In the genomic region with DNA sequence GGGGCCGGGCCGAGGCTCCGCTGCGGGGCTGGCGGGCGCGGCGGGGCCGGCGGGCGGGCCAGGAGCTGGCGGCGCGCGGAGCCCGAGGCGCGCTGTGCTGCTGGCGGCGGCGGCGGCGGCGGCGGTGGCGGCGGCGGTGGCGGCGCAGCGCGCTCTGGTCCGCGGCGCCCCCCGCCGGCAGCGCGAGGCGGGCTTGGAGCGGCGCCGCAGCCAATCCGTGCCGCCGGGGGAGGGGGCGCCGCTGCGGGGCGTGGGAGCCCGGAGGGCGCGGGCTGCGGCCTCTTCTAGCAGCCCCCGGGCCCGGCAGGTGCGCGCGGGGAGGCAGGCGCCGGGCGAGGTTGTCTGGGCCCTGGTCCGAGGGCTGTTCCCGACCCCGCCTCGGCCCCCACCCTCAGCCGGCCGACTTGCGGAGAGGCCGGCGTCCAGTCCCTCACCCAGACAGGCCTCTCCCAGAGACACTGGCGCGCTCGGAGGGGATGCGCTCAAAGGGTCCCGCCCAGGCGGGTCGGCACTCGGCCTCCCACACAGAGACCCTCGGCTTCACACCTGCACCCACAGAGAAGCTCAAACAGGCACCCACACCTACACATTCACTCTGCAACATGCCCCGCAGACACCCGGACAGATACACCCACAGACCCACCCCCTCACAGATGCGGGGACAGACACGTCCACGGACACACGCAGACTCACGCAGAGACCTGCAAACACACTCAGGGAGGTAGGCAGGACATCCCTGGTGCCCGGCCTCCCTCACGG, we compare ENCODE assay signal across 9 cellular contexts. TPM values are rescaled to one million over a fixed set of nuclear protein-coding genes. Genes with fewer than 3 reads are reported as not detected.
DNase-seq lines count a peak whose midpoint lies in the region; ATAC-seq, FAIRE-seq and TF ChIP-seq lines count a peak whose summit lies in the region.
"Had no signal": no experiment of that assay in that cellular context is flagged by ENCODE, and none has a peak within 500 bp of the region (broad histone marks: within the 10 kb centered on the region; RNA-seq: fewer than 3 reads in every experiment).

A gene (minus strand): TSS at position 156 of the 759 bp plus-strand sequence. CDS start 275 bp downstream, outside the sequence.

- TF ChIP-seq CTCF in 22Rv1 (IDR thresholded peaks at IDR 0.05) (peak; percentile 13; the same call in 1 of the 2 replicates), GM23338 (conservative IDR thresholded peaks at IDR 0.05; ENCODE audit: low read depth in 2 of 2) (no peak; a peak in 1 of 4 replicates), HepG2 (CRISPR knock-in tag; IDR thresholded peaks at IDR 0.05) (no peak), Peyer's patch (IDR thresholded peaks at IDR 0.05) (no peak)

- no TSS peak for BruUV-seq in HepG2 (replicated peaks; lab: Mats Ljungman, UMichigan)

- H3K27me3 ChIP-seq in GM23338 (ENCODE audit: insufficient read depth) (peaks cover 49% of the 10 kb centered on the region), HepG2 (ENCODE audit: control insufficient read depth in 1 of 2, insufficient read depth in 2 of 2, low read length in 2 of 2) (peaks cover 8 to 58% of the 10 kb centered on the region in 2 experiments), Peyer's patch (peaks cover 0 to 17% of the 10 kb centered on the region in 2 donors)

- CTCF ChIA-PET in HepG2 (lab: Yijun Ruan, JAX; ENCODE audit: low intra/inter-chr PET ratio, low total read pairs): no interaction called here

- H4K20me1 ChIP-seq in GM23338 (replicated peaks; ENCODE audit: insufficient read depth): peaks cover 28% of the 10 kb centered on the region
- no peaks in the 10 kb centered on the region for H4K20me1 ChIP-seq in HepG2 (ENCODE audit: insufficient read depth, low read length)

- H3K27me3 Mint-ChIP-seq in GM23338 (ENCODE audit: insufficient read depth, low read depth, poor library complexity): peaks cover 34% of the 10 kb centered on the region
- peaks cover 59% of the 10 kb centered on the region for H3K27me3 Mint-ChIP-seq in activated T-helper 1 cell treated with anti-CD3 and anti-CD28 coated beads, Interleukin-12 subunit alpha, Interleukin-12 subunit beta, Interleukin-2, Interleukin-4 antibody, amounts not matched to agents 30 ng/mL and 10 ng/mL and 1 ng/mL, durations not matched to agents 14 hours and 24 hours and 36 hours (ENCODE audit: insufficient read depth)

- H3K4me1 Mint-ChIP-seq in GM23338: peaks cover 29% of the 10 kb centered on the region
- H3K4me1 Mint-ChIP-seq in activated T-helper 1 cell treated with anti-CD3 and anti-CD28 coated beads, Interleukin-12 subunit alpha, Interleukin-12 subunit beta, Interleukin-2, Interleukin-4 antibody, amounts not matched to agents 30 ng/mL and 10 ng/mL and 1 ng/mL, durations not matched to agents 14 hours and 24 hours and 36 hours (ENCODE audit: low read depth): no peaks in the 10 kb centered on the region

- H3K9me3 ChIP-seq in HepG2 (ENCODE audit: low read length): no peaks in the 10 kb centered on the region
- peaks cover 0 to 8% (median 4%) of the 10 kb centered on the region in 4 donors for H3K9me3 ChIP-seq in Peyer's patch

- no peaks in the 10 kb centered on the region for H3K9me3 Mint-ChIP-seq in GM23338
- no peaks in the 10 kb centered on the region for H3K9me3 Mint-ChIP-seq in activated T-helper 1 cell treated with anti-CD3 and anti-CD28 coated beads, Interleukin-12 subunit alpha, Interleukin-12 subunit beta, Interleukin-2, Interleukin-4 antibody, amounts not matched to agents 30 ng/mL and 10 ng/mL and 1 ng/mL, durations not matched to agents 14 hours and 24 hours and 36 hours

- H3K4me1 ChIP-seq in GM23338 (ENCODE audit: insufficient read depth): peaks cover 18% of the 10 kb centered on the region
- no peaks in the 10 kb centered on the region for H3K4me1 ChIP-seq in HepG2 (ENCODE audit: insufficient read depth, low read length)
- H3K4me1 ChIP-seq in Peyer's patch: peaks cover 0 to 9% (median 2%) of the 10 kb centered on the region in 4 donors

- no peaks in the 10 kb centered on the region; the same call in 2 of the 3 replicates for H3K36me3 Mint-ChIP-seq in GM23338 (ENCODE audit: low read depth)
- no peaks in the 10 kb centered on the region for H3K36me3 Mint-ChIP-seq in activated T-helper 1 cell treated with anti-CD3 and anti-CD28 coated beads, Interleukin-12 subunit alpha, Interleukin-12 subunit beta, Interleukin-2, Interleukin-4 antibody, amounts not matched to agents 30 ng/mL and 10 ng/mL and 1 ng/mL, durations not matched to agents 14 hours and 24 hours and 36 hours (ENCODE audit: low read depth)

- H3K9ac ChIP-seq in HepG2 (ENCODE audit: insufficient read depth, low read depth, low read length): no peak within 1 kb of the TSS

- TF ChIP-seq EP300 in HepG2 (IDR thresholded peaks at IDR 0.05; ENCODE audit: low read depth in 2 of 2, low read length in 2 of 2) (no peak), HepG2 (CRISPR knock-in tag; IDR thresholded peaks at IDR 0.05; ENCODE audit: borderline replicate concordance) (no peak)

- peak; percentile 51 for ATAC-seq in GM23338
- ATAC-seq in HepG2: peak; percentile 64
- no peak for ATAC-seq in HG03139 (IDR thresholded peaks at IDR 0.05; ENCODE audit: unreplicated experiment)
- ATAC-seq in GM19455 (IDR thresholded peaks at IDR 0.05; ENCODE audit: unreplicated experiment): no peak
- ATAC-seq in GM18873 (IDR thresholded peaks at IDR 0.05; ENCODE audit: low FRiP score, unreplicated experiment): no peak

- no peaks in the 10 kb centered on the region for H3K9me2 ChIP-seq in GM23338 (ENCODE audit: insufficient read depth)

- intact Hi-C loops in activated T-helper 1 cell treated with anti-CD3 and anti-CD28 coated beads, Interleukin-12 subunit alpha, Interleukin-12 subunit beta, Interleukin-2, Interleukin-4 antibody, amounts not matched to agents 30 ng/mL and 10 ng/mL and 1 ng/mL, durations not matched to agents 14 hours and 24 hours and 36 hours (cut with micrococcal nuclease): no loop called here
- intact Hi-C loops in HepG2 (cut with micrococcal nuclease; ENCODE audit: unreplicated experiment): no loop called here

- peak within 1 kb of the TSS; percentile 88 for H3K4me3 Mint-ChIP-seq in GM23338
- peak within 1 kb of the TSS; percentile 12 for H3K4me3 Mint-ChIP-seq in activated T-helper 1 cell treated with anti-CD3 and anti-CD28 coated beads, Interleukin-12 subunit alpha, Interleukin-12 subunit beta, Interleukin-2, Interleukin-4 antibody, amounts not matched to agents 30 ng/mL and 10 ng/mL and 1 ng/mL, durations not matched to agents 14 hours and 24 hours and 36 hours

- peak within 1 kb of the TSS; percentile 88 for H3K4me3 ChIP-seq in GM23338
- H3K4me3 ChIP-seq in HepG2 (replicated peaks in 1 of 3; ENCODE audit: insufficient read depth in 1 of 3, low read depth in 2 of 3, low read length in 3 of 3): peak within 1 kb of the TSS in 1 of 3 experiments; percentile 42; a peak in 1 of 6 replicates
- H3K4me3 ChIP-seq in Peyer's patch: no peak within 1 kb of the TSS

- 54% methylated on average over 85 of the region's 89 CpGs for WGBS in HepG2 (ENCODE audit: low lambda C conversion rate)

- FAIRE-seq in HepG2 (lab: Jason Lieb, UNC): no peak

- 0 out of 2 replicates have a peak, but pooled peaks cover 5% of the 10 kb centered on the region for H3F3A ChIP-seq in GM23338 (replicated peaks; ENCODE audit: low read depth)

- H2AFZ ChIP-seq in GM23338 (peak within 1 kb of the TSS; percentile 94), HepG2 (ENCODE audit: low read length) (no peak within 1 kb of the TSS)

- TF ChIP-seq RAD21 in HepG2 (CRISPR knock-in tag; IDR thresholded peaks at IDR 0.05): no peak

- DNase-seq in GM23338 (ENCODE audit: low spot score) (peak; percentile 75), HepG2 (ENCODE audit: low spot score) (no peak), Peyer's patch (no peak)
- no peak for DNase-seq in activated T-helper 1 cell treated with anti-CD3 and anti-CD28 coated beads, Interleukin-12 subunit alpha, Interleukin-12 subunit beta, Interleukin-2, Interleukin-4 antibody, amounts not matched to agents 30 ng/mL and 10 ng/mL and 1 ng/mL, durations not matched to agents 14 hours and 24 hours and 36 hours (ENCODE audit: low spot score)

- H3K36me3 ChIP-seq in GM23338 (ENCODE audit: insufficient read depth) (no peaks in the 10 kb centered on the region), HepG2 (replicated peaks in 1 of 2; ENCODE audit: control insufficient read depth in 1 of 2, insufficient read depth in 2 of 2, low read length in 2 of 2) (no peaks in the 10 kb centered on the region), Peyer's patch (no peaks in the 10 kb centered on the region)

- H3K27ac ChIP-seq in 22Rv1 (no peak within 1 kb of the TSS), GM23338 (ENCODE audit: low read depth) (no peak within 1 kb of the TSS), HepG2 (ENCODE audit: extremely low read length, insufficient read depth, low read length) (no peak within 1 kb of the TSS), Peyer's patch (no peak within 1 kb of the TSS)

- TF ChIP-seq POLR2A in HepG2 (IDR thresholded peaks at IDR 0.05; ENCODE audit: insufficient read depth in 1 of 2, low read depth in 2 of 2, low read length in 2 of 2) (no peak), Peyer's patch (IDR thresholded peaks at IDR 0.05) (no peak)

- peak within 1 kb of the TSS; percentile 94 for H3K4me2 ChIP-seq in GM23338
- H3K4me2 ChIP-seq in HepG2 (ENCODE audit: low read depth, low read length): no peak within 1 kb of the TSS

- peaks cover 26% of the 10 kb centered on the region for H3K79me2 ChIP-seq in GM23338 (replicated peaks; ENCODE audit: insufficient read depth)
- H3K79me2 ChIP-seq in HepG2 (ENCODE audit: insufficient read depth, low read length): no peaks in the 10 kb centered on the region

- in situ Hi-C loops in HepG2 (cut with HindIII; ENCODE audit: extremely low pct_ligation_motif_present, low pct_unique_long_range_greater_than_20kb): no loop called here

- POLR2A ChIA-PET in HepG2 (lab: Yijun Ruan, JAX): no interaction called here

- no peak within 1 kb of the TSS for H3K27ac Mint-ChIP-seq in GM23338
- H3K27ac Mint-ChIP-seq in activated T-helper 1 cell treated with anti-CD3 and anti-CD28 coated beads, Interleukin-12 subunit alpha, Interleukin-12 subunit beta, Interleukin-2, Interleukin-4 antibody, amounts not matched to agents 30 ng/mL and 10 ng/mL and 1 ng/mL, durations not matched to agents 14 hours and 24 hours and 36 hours: no peak within 1 kb of the TSS

RNA-seq across cellular contexts. Expression of the gene that starts here (rescaled TPM):
- total RNA-seq in GM23338 (2014; rRNA removed; shearing (Covaris generic)): 34.5 and 39.7 TPM in 2 replicates
- polyA plus RNA-seq in GM23338 (2016; fragmentation: Nextera tagmentation; extraction: Ambion mirVana): 2.9 and 3.5 TPM in 2 replicates
- total RNA-seq in activated T-helper 1 cell treated with anti-CD3 and anti-CD28 coated beads, Interleukin-12 subunit alpha, Interleukin-12 subunit beta, Interleukin-2, Interleukin-4 antibody, amounts not matched to agents 30 ng/mL and 10 ng/mL and 1 ng/mL, durations not matched to agents 14 hours and 24 hours and 36 hours: not detected in 2 replicates
- 0.07 and 0.18 TPM in 2 replicates for total RNA-seq in HepG2 (2016; rRNA removed; fragmentation: Illumina TruSeq; extraction: Trizol)
- not detected in 2 replicates for total RNA-seq in HepG2 (2016; cell fraction: cytosol; rRNA removed; fragmentation: Illumina TruSeq; extraction: Trizol; ENCODE audit: low read depth)
- 0.06 TPM in 2 replicates for total RNA-seq in HepG2 (2016; cell fraction: insoluble cytoplasmic fraction; rRNA removed; fragmentation: Illumina TruSeq; extraction: Trizol)
- total RNA-seq in HepG2 (2016; cell fraction: membrane; rRNA removed; fragmentation: Illumina TruSeq; extraction: Trizol): not detected in 2 replicates
- total RNA-seq in HepG2 (2016; cell fraction: nucleus; rRNA removed; fragmentation: Illumina TruSeq; extraction: Trizol): 0.09 TPM in 1 of 2 replicates, not detected in the other
- 0.01 and 0.09 TPM in 2 replicates for polyA plus RNA-seq in HepG2 (2011; rRNA removed)
- 0.01 and 0.08 TPM in 2 replicates for polyA plus RNA-seq in HepG2 (2011; cell fraction: cytosol; rRNA removed)
- polyA plus RNA-seq in HepG2 (2011; cell fraction: nucleus; rRNA removed): 0.03 and 0.06 TPM in 2 replicates
- polyA plus RNA-seq in HepG2 (2012): 0.05 TPM in 1 of 2 replicates, not detected in the other
- polyA plus RNA-seq in HepG2 (2016; cell fraction: cytosol; fragmentation: Illumina TruSeq; extraction: Trizol; ENCODE audit: low read depth): not detected in 2 replicates
- polyA plus RNA-seq in HepG2 (2016; cell fraction: insoluble cytoplasmic fraction; fragmentation: Illumina TruSeq; extraction: Trizol; ENCODE audit: low read depth): not detected in 2 replicates
- not detected in 2 replicates for polyA plus RNA-seq in HepG2 (2016; cell fraction: membrane; fragmentation: Illumina TruSeq; extraction: Trizol; ENCODE audit: low read depth)
- 0.14 and 0.17 TPM in 2 replicates for polyA plus RNA-seq in HepG2 (2016; cell fraction: nucleus; fragmentation: Illumina TruSeq; extraction: Trizol; ENCODE audit: insufficient read depth, low read depth)
- polyA minus RNA-seq in HepG2 (2011; rRNA and poly(A)+ RNA removed; ENCODE audit: low replicate concordance): 0.10 and 5.8 TPM in 2 replicates
- not detected in 2 replicates for polyA minus RNA-seq in HepG2 (2011; cell fraction: cytosol; rRNA and poly(A)+ RNA removed)
- polyA minus RNA-seq in HepG2 (2011; cell fraction: nucleus; rRNA and poly(A)+ RNA removed): 0.13 TPM in 1 of 2 replicates, not detected in the other
- under 1 TPM in 2 of 4 donors, not detected in 2; 0.13 to 0.18 TPM for total RNA-seq in Peyer's patch
- total RNA-seq: dermis microvascular lymphatic vessel endothelial cell had no signal

Comparison
In these comparisons a context has a peak if more than half of its experiments do, and no peak if none do; other contexts are left out.
1. RNA of the gene that starts here (total RNA-seq): 34.5 to 39.7 TPM in GM23338; 0.13 to 0.18 TPM in Peyer's patch, 0.06 to 0.18 TPM in HepG2 and not detected in activated T-helper 1 cell treated with anti-CD3 and anti-CD28 coated beads, Interleukin-12 subunit alpha, Interleukin-12 subunit beta, Interleukin-2, Interleukin-4 antibody, amounts not matched to agents 30 ng/mL and 10 ng/mL and 1 ng/mL, durations not matched to agents 14 hours and 24 hours and 36 hours; every median in the first group is over 10 times any median in the second.
2. ATAC-seq: peak in GM23338 (single experiment) and HepG2 (single experiment); none in HG03139 (single experiment), GM19455 (single experiment) and GM18873 (single experiment).